Comparison of ENCODE assay signal across 1 cellular context in the genomic region with DNA sequence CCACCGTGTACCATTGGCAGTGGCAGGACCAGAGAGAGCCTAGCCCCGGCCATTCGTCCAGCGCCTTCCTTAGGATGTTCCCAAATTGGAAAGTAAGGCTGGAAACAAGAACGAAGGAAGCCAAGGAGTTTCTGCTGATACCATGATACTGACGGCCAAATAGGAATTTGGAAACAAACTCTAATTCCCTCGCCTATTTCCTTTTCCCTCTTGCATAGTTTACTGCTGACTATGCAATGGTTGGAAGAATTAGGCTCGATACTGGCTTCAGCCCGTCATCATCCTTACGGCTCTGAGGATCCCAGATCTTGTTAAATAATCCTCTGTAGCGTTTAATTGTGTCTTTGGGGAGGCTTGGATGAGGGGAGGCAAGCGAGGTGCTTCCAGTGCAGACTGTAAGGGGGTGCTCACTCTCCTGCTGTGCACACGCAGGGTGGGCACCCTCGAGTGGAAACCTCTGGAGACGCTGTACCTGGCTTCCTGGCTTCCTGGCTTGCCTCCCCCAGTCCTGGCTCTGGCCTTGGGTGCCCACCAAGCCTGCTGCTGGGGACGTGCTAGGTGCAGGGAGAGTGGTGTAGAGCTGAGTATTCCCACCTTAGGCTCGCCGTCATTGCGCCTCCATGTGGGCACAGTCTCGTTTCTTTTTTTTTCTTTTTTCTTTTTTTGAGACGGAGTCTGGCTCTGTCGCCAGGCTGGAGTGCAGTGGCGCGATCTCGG.
TF ChIP-seq lines count a peak whose summit lies in the region.

No MANE protein-coding gene starts in this region.

TF ChIP-seq in GM23338, 12 proteins besides CTCF, POLR2A, EP300 and RAD21 (continued from another document):
- TF ChIP-seq, protein P1, sequence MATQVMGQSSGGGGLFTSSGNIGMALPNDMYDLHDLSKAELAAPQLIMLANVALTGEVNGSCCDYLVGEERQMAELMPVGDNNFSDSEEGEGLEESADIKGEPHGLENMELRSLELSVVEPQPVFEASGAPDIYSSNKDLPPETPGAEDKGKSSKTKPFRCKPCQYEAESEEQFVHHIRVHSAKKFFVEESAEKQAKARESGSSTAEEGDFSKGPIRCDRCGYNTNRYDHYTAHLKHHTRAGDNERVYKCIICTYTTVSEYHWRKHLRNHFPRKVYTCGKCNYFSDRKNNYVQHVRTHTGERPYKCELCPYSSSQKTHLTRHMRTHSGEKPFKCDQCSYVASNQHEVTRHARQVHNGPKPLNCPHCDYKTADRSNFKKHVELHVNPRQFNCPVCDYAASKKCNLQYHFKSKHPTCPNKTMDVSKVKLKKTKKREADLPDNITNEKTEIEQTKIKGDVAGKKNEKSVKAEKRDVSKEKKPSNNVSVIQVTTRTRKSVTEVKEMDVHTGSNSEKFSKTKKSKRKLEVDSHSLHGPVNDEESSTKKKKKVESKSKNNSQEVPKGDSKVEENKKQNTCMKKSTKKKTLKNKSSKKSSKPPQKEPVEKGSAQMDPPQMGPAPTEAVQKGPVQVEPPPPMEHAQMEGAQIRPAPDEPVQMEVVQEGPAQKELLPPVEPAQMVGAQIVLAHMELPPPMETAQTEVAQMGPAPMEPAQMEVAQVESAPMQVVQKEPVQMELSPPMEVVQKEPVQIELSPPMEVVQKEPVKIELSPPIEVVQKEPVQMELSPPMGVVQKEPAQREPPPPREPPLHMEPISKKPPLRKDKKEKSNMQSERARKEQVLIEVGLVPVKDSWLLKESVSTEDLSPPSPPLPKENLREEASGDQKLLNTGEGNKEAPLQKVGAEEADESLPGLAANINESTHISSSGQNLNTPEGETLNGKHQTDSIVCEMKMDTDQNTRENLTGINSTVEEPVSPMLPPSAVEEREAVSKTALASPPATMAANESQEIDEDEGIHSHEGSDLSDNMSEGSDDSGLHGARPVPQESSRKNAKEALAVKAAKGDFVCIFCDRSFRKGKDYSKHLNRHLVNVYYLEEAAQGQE (IDR thresholded peaks at IDR 0.05; ENCODE audit: unreplicated experiment): no peak
- TF ChIP-seq CREB1 (CRISPR knock-in tag; IDR thresholded peaks at IDR 0.05; ENCODE audit: low read depth) (no peak), EZH2phosphoT487 (IDR thresholded peaks at IDR 0.05; ENCODE audit: unreplicated experiment) (no peak), ZNF114 (CRISPR knock-in tag; IDR thresholded peaks at IDR 0.05) (no peak)
